Comparison of ENCODE assay signal across 15 cellular contexts in genomic region chr6:94052754-94053153, GRCh38.
A peak's percentile ranks its signal among the peaks of the same experiment; 100 is the strongest.
DNase-seq lines count a peak whose midpoint lies in the region; ATAC-seq and TF ChIP-seq lines count a peak whose summit lies in the region.
"Had no signal": no experiment of that assay in that cellular context is flagged by ENCODE, and none has a peak within 500 bp of the region (broad histone marks: within the 10 kb centered on the region; RNA-seq: fewer than 3 reads in every experiment).

No MANE protein-coding gene starts in this region.

- peak; percentile 43; the same call in 1 of the 2 replicates for TF ChIP-seq RAD21 in Ishikawa (IDR thresholded peaks at IDR 0.05; ENCODE audit: low read depth)

- H3K4me1 ChIP-seq in uterus: no peaks in the 10 kb centered on the region

- no peaks in the 10 kb centered on the region for H3K27me3 ChIP-seq in uterus

- no peak overlapping the region for H3K27ac ChIP-seq in uterus

- intact Hi-C loops in uterus (cut with DNase I; ENCODE audit: low total_unique reads): no loop called here

- no peak for ATAC-seq in GM18858 (IDR thresholded peaks at IDR 0.05; ENCODE audit: unreplicated experiment)
- no peak for ATAC-seq in GM19467 (IDR thresholded peaks at IDR 0.05; ENCODE audit: unreplicated experiment)
- ATAC-seq: activated CD4-positive, CD25-positive, alpha-beta regulatory T cell treated with anti-CD3 and anti-CD28 coated beads, Interleukin-2, amount 50 U/mL, for 24 hours; left cardiac atrium; natural killer cell treated with Interleukin-12 subunit alpha and Interleukin-12 subunit beta and Interleukin-15 and Interleukin-18, amount 100 ng/mL, for 72 hours had no signal

- no peak overlapping the region for H3K4me3 ChIP-seq in skeletal muscle cell (ENCODE audit: low read depth, low read length)
- no peak overlapping the region for H3K4me3 ChIP-seq in uterus

- no peaks in the 10 kb centered on the region for H3K36me3 ChIP-seq in uterus

- no peak for TF ChIP-seq CTCF in uterus (IDR thresholded peaks at IDR 0.05)

- H3K9me3 ChIP-seq in uterus: no peaks in the 10 kb centered on the region

- no peak for TF ChIP-seq EP300 in Ishikawa (IDR thresholded peaks at IDR 0.05; ENCODE audit: borderline replicate concordance)

- in situ Hi-C loops in SK-MEL-5 (cut with HindIII; ENCODE audit: low pct_unique_long_range_greater_than_20kb, low sequenced_read_pairs) (no loop called here), KBM-7 (cut with MboI; ENCODE audit: low pct_unique_long_range_greater_than_20kb, low sequenced_read_pairs) (no loop called here)

- DNase-seq in SK-MEL-5 (ENCODE audit: low read depth, low spot score) (peak; percentile 44), glomerular visceral epithelial cell (ENCODE audit: extremely low spot score) (peak; percentile 10), skeletal muscle cell (ENCODE audit: low read depth) (peak; percentile 38), KBM-7 (no peak), uterus (no peak)
- DNase-seq: effector CD4-positive, alpha-beta T cell; Kasumi-1; left cardiac atrium; NCI-H2227 treated with DMSO at 0.1 percent for 48 hours; SHP77 treated with DMSO at 0.1 percent for 48 hours had no signal

- TF ChIP-seq POLR2A in uterus (IDR thresholded peaks at IDR 0.05): no peak

TF ChIP-seq in Ishikawa, 13 proteins besides CTCF, POLR2A, EP300 and RAD21:
- no peak for TF ChIP-seq MAX (IDR thresholded peaks at IDR 0.05)
- no peak for TF ChIP-seq CREB1 (IDR thresholded peaks at IDR 0.05; ENCODE audit: low read depth)

Comparison
In these comparisons a context has a peak if more than half of its experiments do, and no peak if none do; other contexts are left out.
1. DNase-seq: peak in SK-MEL-5 (single experiment), glomerular visceral epithelial cell (single experiment) and skeletal muscle cell (single experiment); none in KBM-7 (single experiment) and uterus (0 of 2).